Comparison of ENCODE assay signal across 8 cellular contexts in the genomic region with DNA sequence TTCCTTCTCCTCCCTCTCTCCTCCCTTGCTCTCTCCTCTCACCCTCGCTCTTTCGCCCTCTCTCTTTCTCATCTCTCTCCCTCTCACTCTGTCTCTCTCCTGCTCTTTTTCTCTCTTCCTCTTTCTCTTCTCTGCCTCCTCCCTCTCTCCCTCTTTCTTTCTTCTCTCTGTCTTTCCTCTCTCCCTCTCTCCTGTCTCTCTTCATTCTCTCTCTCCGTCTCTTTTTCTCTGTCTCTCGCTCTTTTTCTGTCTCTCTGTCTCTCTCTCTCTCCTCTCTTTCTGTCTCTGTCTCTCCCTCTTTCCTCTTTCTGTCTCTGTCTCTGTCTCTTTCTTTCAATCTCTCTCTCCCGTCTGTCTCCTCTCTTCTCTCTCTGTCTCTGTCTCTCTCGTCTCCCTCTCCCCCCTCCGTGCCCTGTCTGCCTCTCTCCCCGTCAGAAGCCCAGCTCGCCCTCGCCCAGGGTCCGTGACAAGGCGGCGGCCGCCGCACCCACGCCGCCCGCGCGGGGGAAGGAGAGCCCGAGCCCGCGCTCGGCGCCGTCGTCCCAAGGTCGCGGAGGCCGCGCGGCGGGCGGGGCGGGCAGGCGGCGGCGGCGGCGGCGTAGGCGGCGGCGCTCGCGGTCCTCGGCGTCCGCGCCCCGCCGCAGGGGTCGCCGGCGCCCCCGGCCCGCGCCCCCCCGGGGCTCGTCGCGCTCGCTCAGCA. TPM values are rescaled to one million over a fixed set of nuclear protein-coding genes. Genes with fewer than 3 reads are reported as not detected.
DNase-seq lines count a peak whose midpoint lies in the region; ATAC-seq lines count a peak whose summit lies in the region.

No MANE protein-coding gene starts in this region.

- DNase-seq in NCI-H1417 (lab: John Stamatoyannopoulos, UW) (peak in 2 of 3 experiments; percentile 34 to 51), NCI-H1417 treated with DMSO at 0.1 percent for 48 hours (lab: John Stamatoyannopoulos, UW) (no peak)
- no peak for DNase-seq in activated naive CD4-positive, alpha-beta T cell treated with anti-CD3 and anti-CD28 coated beads, Interleukin-2, amount 50 U/mL, for 72 hours (ENCODE audit: low spot score in 2 of 2)

- peak; percentile 33 to 35 for ATAC-seq in activated naive CD4-positive, alpha-beta T cell treated with anti-CD3 and anti-CD28 coated beads, Interleukin-2, amount 50 U/mL, for 72 hours
- ATAC-seq in stimulated activated memory B cell treated with anti-CD40 and anti-IgM and Interleukin-4, amounts not matched to agents 10 μg/mL and 1 μg/mL and 100 μg/mL, for 72 hours: no peak
- no peak for ATAC-seq in GM19452 (IDR thresholded peaks at IDR 0.05; ENCODE audit: unreplicated experiment)
- ATAC-seq in HG02938 (IDR thresholded peaks at IDR 0.05; ENCODE audit: unreplicated experiment): no peak
- no peak for ATAC-seq in HG03442 (IDR thresholded peaks at IDR 0.05; ENCODE audit: unreplicated experiment)

- H3K9me3 Mint-ChIP-seq in activated naive CD4-positive, alpha-beta T cell treated with anti-CD3 and anti-CD28 coated beads, Interleukin-2, amount 50 U/mL, for 72 hours: no peaks in the 10 kb centered on the region
- H3K9me3 Mint-ChIP-seq in stimulated activated memory B cell treated with anti-CD40 and anti-IgM and Interleukin-4, amounts not matched to agents 10 μg/mL and 1 μg/mL and 100 μg/mL, for 72 hours: no peaks in the 10 kb centered on the region

- peak overlapping the region; percentile 14 for H3K4me3 ChIP-seq in iPS-11a (ENCODE audit: low read depth, low read length)

- H3K27me3 Mint-ChIP-seq in stimulated activated memory B cell treated with anti-CD40 and anti-IgM and Interleukin-4, amounts not matched to agents 10 μg/mL and 1 μg/mL and 100 μg/mL, for 72 hours: peaks cover 76% of the 10 kb centered on the region

- peaks cover 0 to 5% of the 10 kb centered on the region in 2 donors for H3K36me3 Mint-ChIP-seq in activated naive CD4-positive, alpha-beta T cell treated with anti-CD3 and anti-CD28 coated beads, Interleukin-2, amount 50 U/mL, for 72 hours
- H3K36me3 Mint-ChIP-seq in stimulated activated memory B cell treated with anti-CD40 and anti-IgM and Interleukin-4, amounts not matched to agents 10 μg/mL and 1 μg/mL and 100 μg/mL, for 72 hours: no peaks in the 10 kb centered on the region

- H3K27ac Mint-ChIP-seq in activated naive CD4-positive, alpha-beta T cell treated with anti-CD3 and anti-CD28 coated beads, Interleukin-2, amount 50 U/mL, for 72 hours: no peak overlapping the region
- H3K27ac Mint-ChIP-seq in stimulated activated memory B cell treated with anti-CD40 and anti-IgM and Interleukin-4, amounts not matched to agents 10 μg/mL and 1 μg/mL and 100 μg/mL, for 72 hours: peak overlapping the region; percentile 7

- H3K4me1 Mint-ChIP-seq in stimulated activated memory B cell treated with anti-CD40 and anti-IgM and Interleukin-4, amounts not matched to agents 10 μg/mL and 1 μg/mL and 100 μg/mL, for 72 hours: peaks cover 18% of the 10 kb centered on the region

- peak overlapping the region; percentile 63 for H3K4me3 Mint-ChIP-seq in stimulated activated memory B cell treated with anti-CD40 and anti-IgM and Interleukin-4, amounts not matched to agents 10 μg/mL and 1 μg/mL and 100 μg/mL, for 72 hours

RNA-seq across cellular contexts. Expression of a gene that starts 21.3 kb away (rescaled TPM):
- total RNA-seq in activated naive CD4-positive, alpha-beta T cell treated with anti-CD3 and anti-CD28 coated beads, Interleukin-2, amount 50 U/mL, for 72 hours: 10 to 100 TPM; 42.5 to 78.1 TPM

Comparison
In these comparisons a context has a peak if more than half of its experiments do, and no peak if none do; other contexts are left out.
1. DNase-seq: peak in NCI-H1417 (2 of 3); none in NCI-H1417 treated with DMSO at 0.1 percent for 48 hours (single experiment) and activated naive CD4-positive, alpha-beta T cell treated with anti-CD3 and anti-CD28 coated beads, Interleukin-2, amount 50 U/mL, for 72 hours (0 of 2).
2. ATAC-seq: peak in activated naive CD4-positive, alpha-beta T cell treated with anti-CD3 and anti-CD28 coated beads, Interleukin-2, amount 50 U/mL, for 72 hours (2 of 2); none in stimulated activated memory B cell treated with anti-CD40 and anti-IgM and Interleukin-4, amounts not matched to agents 10 μg/mL and 1 μg/mL and 100 μg/mL, for 72 hours (single experiment), GM19452 (single experiment), HG02938 (single experiment) and HG03442 (single experiment).